8 cellular contexts compared by ENCODE assay signal in the genomic region with DNA sequence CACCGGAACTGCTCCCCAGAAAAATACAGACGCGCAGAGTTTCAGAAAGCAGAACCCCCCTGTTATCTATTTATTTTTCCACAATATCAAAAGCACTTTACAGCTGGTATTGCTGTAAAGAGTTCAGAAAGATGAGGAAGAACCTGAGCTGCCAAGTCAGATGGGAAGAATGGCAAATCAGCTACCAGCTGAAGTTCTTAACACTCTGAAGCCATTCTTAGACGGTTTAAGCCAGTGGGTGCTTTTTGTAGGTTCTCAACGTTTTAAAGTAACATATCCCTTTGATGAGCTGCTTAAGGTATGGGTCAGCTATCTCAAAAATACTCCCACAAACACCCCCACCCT. TPM values are rescaled to one million over a fixed set of nuclear protein-coding genes. Genes with fewer than 3 reads are reported as not detected.
DNase-seq lines count a peak whose midpoint lies in the region; ATAC-seq and TF ChIP-seq lines count a peak whose summit lies in the region.

No MANE protein-coding gene starts in this region.

- peak overlapping the region; percentile 93 for H3K4me3 Mint-ChIP-seq in activated T-helper 17 cell treated with anti-CD3 and anti-CD28 coated beads, Interleukin-2, amount 50 U/mL, for 72 hours

- DNase-seq in Ammon's horn (ENCODE audit: low spot score) (peak; percentile 34), stomach (no peak), ACHN (no peak)

- peak overlapping the region; percentile 89 for H3K27ac ChIP-seq in iPS-18a (ENCODE audit: low read length)
- H3K27ac ChIP-seq in stomach = peak overlapping the region; percentile 89 to 99 (median 95)

- peaks cover 35% of the 10 kb centered on the region for H3K36me3 Mint-ChIP-seq in activated T-helper 17 cell treated with anti-CD3 and anti-CD28 coated beads, Interleukin-2, amount 50 U/mL, for 72 hours (ENCODE audit: low read depth)

- H3K4me1 ChIP-seq in iPS-18a (ENCODE audit: control insufficient read depth, low read depth, low read length) (peaks cover 49% of the 10 kb centered on the region), stomach (peaks cover 15 to 51% (median 28%) of the 10 kb centered on the region in 4 donors)

- WGBS in stomach, 5 donors = 13 to 25% (median 16%) methylated on average over 5 of the region's 5 CpGs

- in situ Hi-C loops in ACHN (cut with HindIII; ENCODE audit: low pct_ligation_motif_present, low pct_unique_long_range_greater_than_20kb, low sequenced_read_pairs) = no loop called here

- H3K27me3 ChIP-seq in iPS-18a (ENCODE audit: control insufficient read depth, insufficient read depth, low read length) (no peaks in the 10 kb centered on the region), stomach (no peaks in the 10 kb centered on the region)

- peak; percentile 7 for ATAC-seq in HG02943 (IDR thresholded peaks at IDR 0.05; ENCODE audit: low read depth, unreplicated experiment)
- no peak for ATAC-seq in activated T-helper 17 cell treated with anti-CD3 and anti-CD28 coated beads, Interleukin-2, amount 50 U/mL, for 72 hours (replicated peaks)
- ATAC-seq in GM21447 (IDR thresholded peaks at IDR 0.05; ENCODE audit: unreplicated experiment) = no peak
- no peak for ATAC-seq in HG02642 (IDR thresholded peaks at IDR 0.05; ENCODE audit: poor library complexity, unreplicated experiment)

- H3K36me3 ChIP-seq in iPS-18a (ENCODE audit: control insufficient read depth, low read depth, low read length) (peaks cover 30% of the 10 kb centered on the region), stomach (peaks cover 0 to 17% (median 6%) of the 10 kb centered on the region in 4 donors)

- TF ChIP-seq EP300 in stomach (IDR thresholded peaks at IDR 0.05) = no peak

- H3K27ac Mint-ChIP-seq in activated T-helper 17 cell treated with anti-CD3 and anti-CD28 coated beads, Interleukin-2, amount 50 U/mL, for 72 hours = peak overlapping the region; percentile 83

- peaks cover 18% of the 10 kb centered on the region for H3K4me1 Mint-ChIP-seq in activated T-helper 17 cell treated with anti-CD3 and anti-CD28 coated beads, Interleukin-2, amount 50 U/mL, for 72 hours

- intact Hi-C loops in stomach (cut with DNase I; ENCODE audit: low total_unique reads) = no loop called here

- H3K9ac ChIP-seq in iPS-18a (ENCODE audit: low read length) = peak overlapping the region; percentile 60

- no peaks in the 10 kb centered on the region for H3K9me3 Mint-ChIP-seq in activated T-helper 17 cell treated with anti-CD3 and anti-CD28 coated beads, Interleukin-2, amount 50 U/mL, for 72 hours

- TF ChIP-seq POLR2A in stomach (IDR thresholded peaks at IDR 0.05) = no peak

- H3K9me3 ChIP-seq in iPS-18a (ENCODE audit: control insufficient read depth, low read depth, low read length) = no peaks in the 10 kb centered on the region
- no peaks in the 10 kb centered on the region for H3K9me3 ChIP-seq in stomach

- no peak for TF ChIP-seq CTCF in stomach (IDR thresholded peaks at IDR 0.05)

- no peaks in the 10 kb centered on the region for H3K27me3 Mint-ChIP-seq in activated T-helper 17 cell treated with anti-CD3 and anti-CD28 coated beads, Interleukin-2, amount 50 U/mL, for 72 hours

- peak overlapping the region; percentile 53 for H3K4me3 ChIP-seq in iPS-18a (ENCODE audit: low read length)
- H3K4me3 ChIP-seq in stomach = peak overlapping the region; percentile 83 to 100 (median 96)

RNA-seq across cellular contexts. Expression of a gene that starts 0.7 kb away (rescaled TPM):
- total RNA-seq in activated T-helper 17 cell treated with anti-CD3 and anti-CD28 coated beads, Interleukin-2, amount 50 U/mL, for 72 hours = 10 to 100 TPM; 52.2 to 54.1 TPM
- 100 to 1,000 TPM in 1 of 5 donors, 10 to 100 TPM in 4; 25.1 to 134 (median 48.1) TPM for total RNA-seq in stomach
- polyA plus RNA-seq in stomach = 10 to 100 TPM; 14.8 to 35.6 (median 28.5) TPM

RNA-seq across cellular contexts. Expression of a gene that starts 35.8 kb away (rescaled TPM):
- 100 to 1,000 TPM; 114 to 199 TPM for total RNA-seq in activated T-helper 17 cell treated with anti-CD3 and anti-CD28 coated beads, Interleukin-2, amount 50 U/mL, for 72 hours
- total RNA-seq in stomach = 100 to 1,000 TPM; 104 to 333 (median 166) TPM
- polyA plus RNA-seq in stomach = 100 to 1,000 TPM; 610 to 829 (median 727) TPM

RNA-seq across cellular contexts. Expression of a gene that starts 48.7 kb away (rescaled TPM):
- not detected for total RNA-seq in activated T-helper 17 cell treated with anti-CD3 and anti-CD28 coated beads, Interleukin-2, amount 50 U/mL, for 72 hours
- total RNA-seq in stomach = 10 to 100 TPM in 2 of 5 donors, 1 to 10 TPM in 1, not detected in 2; 9.0 to 24.9 (median 14.5) TPM
- polyA plus RNA-seq in stomach = 1 to 10 TPM; 4.3 to 9.3 (median 4.5) TPM
